21 cellular contexts compared by ENCODE assay signal in the genomic region with DNA sequence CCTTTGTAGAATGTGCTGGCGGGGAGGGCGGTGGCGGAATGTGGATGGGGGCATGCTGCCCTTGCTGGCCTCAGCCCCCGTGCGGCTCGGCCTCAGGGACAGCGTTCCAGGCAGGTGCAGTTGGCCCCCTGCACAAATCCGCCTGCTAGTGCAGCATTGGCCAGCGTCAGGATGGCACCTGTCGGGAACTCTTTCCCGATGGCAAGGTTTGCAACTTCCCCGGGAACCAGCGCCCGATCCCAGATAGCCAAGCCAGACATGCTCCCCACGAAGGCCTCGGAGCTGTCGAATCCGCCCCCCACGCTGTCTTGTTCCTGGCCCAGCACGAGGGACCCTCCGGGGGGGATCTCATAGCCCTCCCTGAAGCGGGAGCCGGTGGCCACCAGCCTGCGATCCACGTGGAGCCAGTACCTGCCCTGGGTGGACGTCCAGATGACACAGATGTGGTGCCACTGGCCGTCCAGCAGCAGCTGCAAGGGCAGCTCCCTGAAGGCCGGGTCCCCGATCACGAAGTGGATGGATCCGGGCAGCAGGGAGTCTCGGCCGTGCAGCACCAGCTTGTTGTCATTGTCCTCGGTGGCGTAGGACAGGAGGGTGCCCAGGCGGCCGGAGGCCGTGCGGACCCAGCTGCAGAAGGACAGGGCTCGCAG. TPM values are rescaled to one million over a fixed set of nuclear protein-coding genes. Genes with fewer than 3 reads are reported as not detected.
"Had no signal": no experiment of that assay in that cellular context is flagged by ENCODE, and none has a peak within 500 bp of the region (broad histone marks: within the 10 kb centered on the region; RNA-seq: fewer than 3 reads in every experiment).

No MANE protein-coding gene starts in this region.

- H3K27me3 ChIP-seq: ovary, right atrium auricular region, uterus had no signal

- FAIRE-seq: colon, keratinocyte, small intestine had no signal

- H3K36me3 ChIP-seq: esophagus squamous epithelium, gastroesophageal sphincter, left ventricle myocardium inferior, ovary, right atrium auricular region, uterus had no signal

- H3K4me3 ChIP-seq: esophagus squamous epithelium, gastroesophageal sphincter, left ventricle myocardium inferior, ovary, right atrium auricular region, uterus had no signal

- H3K9me3 ChIP-seq: esophagus squamous epithelium, gastroesophageal sphincter, left ventricle myocardium inferior, ovary, right atrium auricular region, uterus had no signal

- DNase-seq: dermis blood vessel endothelial cell; esophagus squamous epithelium; foreskin fibroblast; immature natural killer cell; left cardiac atrium; left ventricle myocardium inferior; naive thymus-derived CD4-positive, alpha-beta T cell; ovary; small intestine; stimulated activated CD4-positive, alpha-beta T cell treated with anti-CD3 and anti-CD28 coated beads, Interleukin-2, amount 100 ng/mL, for 48 hours; stimulated activated naive CD4-positive, alpha-beta T cell treated with Interleukin-2 at 50 U/mL for 16 hours; trophoblast cell; uterus had no signal

- H3K4me1 ChIP-seq: gastroesophageal sphincter, left ventricle myocardium inferior, right atrium auricular region, uterus had no signal

- H3K27ac ChIP-seq: esophagus squamous epithelium, gastroesophageal sphincter, left ventricle myocardium inferior, ovary, right atrium auricular region, uterus had no signal

- ATAC-seq: gastroesophageal sphincter; left cardiac atrium; naive thymus-derived CD4-positive, alpha-beta T cell had no signal

RNA-seq across cellular contexts. Expression of a gene that starts 2.8 kb away (rescaled TPM):
- total RNA-seq: dermis blood vessel endothelial cell, epithelial cell of proximal tubule, esophagus squamous epithelium, left ventricle myocardium inferior, lung microvascular endothelial cell, mononuclear cell had no signal
- polyA plus RNA-seq: immature natural killer cell; keratinocyte; naive thymus-derived CD4-positive, alpha-beta T cell; neural cell had no signal

RNA-seq across cellular contexts. Expression of a gene that starts 41.6 kb away (rescaled TPM):
- total RNA-seq: epithelial cell of proximal tubule, gastroesophageal sphincter, right atrium auricular region had no signal
- polyA plus RNA-seq: immature natural killer cell; naive thymus-derived CD4-positive, alpha-beta T cell had no signal

RNA-seq across cellular contexts. Expression of a gene that starts 47.5 kb away (rescaled TPM):
- total RNA-seq: epithelial cell of proximal tubule had no signal
- polyA plus RNA-seq: neural cell had no signal
